9 cellular contexts compared by ENCODE assay signal in genomic region chr12:122865268-122866231, GRCh38. TPM values are rescaled to one million over a fixed set of nuclear protein-coding genes. Genes with fewer than 3 reads are reported as not detected.
A peak's percentile ranks its signal among the peaks of the same experiment; 100 is the strongest.
DNase-seq lines count a peak whose midpoint lies in the region; ATAC-seq and TF ChIP-seq lines count a peak whose summit lies in the region.
"Had no signal": no experiment of that assay in that cellular context is flagged by ENCODE, and none has a peak within 500 bp of the region (broad histone marks: within the 10 kb centered on the region; RNA-seq: fewer than 3 reads in every experiment).

No MANE protein-coding gene starts in this region.

- BruUV-seq in Panc1 (replicated peaks; lab: Mats Ljungman, UMichigan), result no TSS peak

- no peak for ATAC-seq in Panc1
- ATAC-seq in gastroesophageal sphincter, result no peak
- no peak for ATAC-seq in HG03354 (IDR thresholded peaks at IDR 0.05; ENCODE audit: poor library complexity, severe bottlenecking, unreplicated experiment)
- ATAC-seq in GM21717 (IDR thresholded peaks at IDR 0.05; ENCODE audit: unreplicated experiment), result no peak
- no peak for ATAC-seq in GM19452 (IDR thresholded peaks at IDR 0.05; ENCODE audit: unreplicated experiment)

- peak; percentile 3 for DNase-seq in NCI-H1092 treated with DMSO at 0.1 percent for 48 hours (lab: John Stamatoyannopoulos, UW)
- DNase-seq in NCI-H1092 (lab: John Stamatoyannopoulos, UW), result no peak
- no peak for DNase-seq in Panc1 (ENCODE audit: low read depth, low spot score)
- DNase-seq in sigmoid colon, result peak; percentile 67

- TF ChIP-seq EP300 in gastroesophageal sphincter (IDR thresholded peaks at IDR 0.05) (no peak), sigmoid colon (IDR thresholded peaks at IDR 0.05) (no peak)

- CTCF ChIA-PET in Panc1 (lab: Charles Lee), result interaction anchor here (0.6 kb wide), 1 partner anchor 60 kb away, joined by 8 read pairs; no protein-coding TSS in a partner anchor

- no peak for TF ChIP-seq POLR2A in gastroesophageal sphincter (IDR thresholded peaks at IDR 0.05)
- TF ChIP-seq POLR2A in sigmoid colon (IDR thresholded peaks at IDR 0.05), result no peak

- intact Hi-C loops in Panc1 (cut with micrococcal nuclease; ENCODE audit: unreplicated experiment), result no loop called here
- intact Hi-C loops in sigmoid colon (cut with DNase I), result no loop called here

- H3K27me3 ChIP-seq in Panc1 (ENCODE audit: control insufficient read depth, insufficient read depth, low read length) (no peaks in the 10 kb centered on the region), gastroesophageal sphincter (no peaks in the 10 kb centered on the region), sigmoid colon (no peaks in the 10 kb centered on the region)
- H3K27me3 ChIP-seq: SJSA1 had no signal

- in situ Hi-C loops in Panc1 (cut with HindIII; ENCODE audit: low pct_unique_long_range_greater_than_20kb, low sequenced_read_pairs), result no loop called here

- H3K36me3 ChIP-seq in Panc1 (ENCODE audit: control insufficient read depth, insufficient read depth, low read length), result peaks cover 10% of the 10 kb centered on the region
- peaks cover 0 to 70% of the 10 kb centered on the region in 2 donors for H3K36me3 ChIP-seq in gastroesophageal sphincter
- H3K36me3 ChIP-seq in sigmoid colon, result peaks cover 5 to 48% (median 20%) of the 10 kb centered on the region in 4 donors

- 50 to 93% methylated on average over 6 to 10 of the region's 43 CpGs for WGBS in gastroesophageal sphincter (ENCODE audit: low coverage in 1 of 2), 2 donors
- WGBS in sigmoid colon, 2 donors, result 75 to 83% methylated on average over 43 of the region's 43 CpGs

- peak overlapping the region; percentile 71 for H3K27ac ChIP-seq in Panc1 (ENCODE audit: low read length)
- peak overlapping the region in 3 of 4 donors; percentile 48 to 70 (median 61) for H3K27ac ChIP-seq in gastroesophageal sphincter
- H3K27ac ChIP-seq in sigmoid colon, result peak overlapping the region in 1 of 4 donors; percentile 55
- H3K27ac ChIP-seq: SJSA1 had no signal

- H3K9me3 ChIP-seq in Panc1 (ENCODE audit: control insufficient read depth, insufficient read depth, low read depth, low read length) (no peaks in the 10 kb centered on the region), gastroesophageal sphincter (no peaks in the 10 kb centered on the region), sigmoid colon (no peaks in the 10 kb centered on the region)
- H3K9me3 ChIP-seq: SJSA1 had no signal

- TF ChIP-seq CTCF in Panc1 (IDR thresholded peaks at IDR 0.05), result peak; percentile 81
- peak in 3 of 4 experiments; percentile 34 to 49 (median 45) for TF ChIP-seq CTCF in gastroesophageal sphincter (IDR thresholded peaks at IDR 0.05)
- no peak for TF ChIP-seq CTCF in sigmoid colon (IDR thresholded peaks at IDR 0.05)

- H3K4me1 ChIP-seq in Panc1 (ENCODE audit: control insufficient read depth, insufficient read depth, low read length) (peaks cover 84% of the 10 kb centered on the region), gastroesophageal sphincter (peaks cover 0 to 80% (median 22%) of the 10 kb centered on the region in 3 donors), sigmoid colon (peaks cover 0 to 14% (median 10%) of the 10 kb centered on the region in 4 donors)
- H3K4me1 ChIP-seq: SJSA1 had no signal

- H3K4me3 ChIP-seq in Panc1 (ENCODE audit: low read depth in 2 of 2, low read length in 2 of 2) (no peak overlapping the region), gastroesophageal sphincter (no peak overlapping the region), sigmoid colon (no peak overlapping the region)
- H3K4me3 ChIP-seq: SJSA1 had no signal

- POLR2A ChIA-PET in Panc1 (lab: Charles Lee), result no interaction called here

RNA-seq across cellular contexts. Expression of gene HIP1R, which starts 30.3 kb away (rescaled TPM):
- total RNA-seq in Panc1 (2021; ENCODE audit: unreplicated experiment) (36.7 TPM), gastroesophageal sphincter (10 to 100 TPM; 10.2 to 32.5 (median 23.9) TPM), sigmoid colon (10 to 100 TPM in 1 of 4 donors, 1 to 10 TPM in 3; 4.2 to 15.2 (median 5.5) TPM)
- 32.8 TPM for polyA plus RNA-seq in Panc1 (2012; ENCODE audit: insufficient read length)
- 10 to 100 TPM; 21.5 to 77.4 (median 24.6) TPM for polyA plus RNA-seq in sigmoid colon

RNA-seq across cellular contexts. Expression of gene VPS37B, which starts 30.4 kb away (rescaled TPM):
- 76.7 TPM for total RNA-seq in Panc1 (2021; ENCODE audit: unreplicated experiment)
- 70.8 TPM for polyA plus RNA-seq in Panc1 (2012; ENCODE audit: insufficient read length)
- total RNA-seq in gastroesophageal sphincter, result 10 to 100 TPM; 23.4 to 47.4 (median 29.3) TPM
- 10 to 100 TPM in 3 of 4 donors, 1 to 10 TPM in 1; 8.6 to 17.2 (median 15.3) TPM for total RNA-seq in sigmoid colon
- 10 to 100 TPM; 53.2 to 64.7 (median 54.1) TPM for polyA plus RNA-seq in sigmoid colon

Comparison
In these comparisons a context has a peak if more than half of its experiments do, and no peak if none do; other contexts are left out.
1. DNase-seq: peak in NCI-H1092 treated with DMSO at 0.1 percent for 48 hours (single experiment) and sigmoid colon (single experiment); none in NCI-H1092 (single experiment) and Panc1 (single experiment).
2. CTCF ChIP-seq: peak in Panc1 (single experiment) and gastroesophageal sphincter (3 of 4); none in sigmoid colon (0 of 4).